Comparison of ENCODE assay signal across 8 cellular contexts in the genomic region with DNA sequence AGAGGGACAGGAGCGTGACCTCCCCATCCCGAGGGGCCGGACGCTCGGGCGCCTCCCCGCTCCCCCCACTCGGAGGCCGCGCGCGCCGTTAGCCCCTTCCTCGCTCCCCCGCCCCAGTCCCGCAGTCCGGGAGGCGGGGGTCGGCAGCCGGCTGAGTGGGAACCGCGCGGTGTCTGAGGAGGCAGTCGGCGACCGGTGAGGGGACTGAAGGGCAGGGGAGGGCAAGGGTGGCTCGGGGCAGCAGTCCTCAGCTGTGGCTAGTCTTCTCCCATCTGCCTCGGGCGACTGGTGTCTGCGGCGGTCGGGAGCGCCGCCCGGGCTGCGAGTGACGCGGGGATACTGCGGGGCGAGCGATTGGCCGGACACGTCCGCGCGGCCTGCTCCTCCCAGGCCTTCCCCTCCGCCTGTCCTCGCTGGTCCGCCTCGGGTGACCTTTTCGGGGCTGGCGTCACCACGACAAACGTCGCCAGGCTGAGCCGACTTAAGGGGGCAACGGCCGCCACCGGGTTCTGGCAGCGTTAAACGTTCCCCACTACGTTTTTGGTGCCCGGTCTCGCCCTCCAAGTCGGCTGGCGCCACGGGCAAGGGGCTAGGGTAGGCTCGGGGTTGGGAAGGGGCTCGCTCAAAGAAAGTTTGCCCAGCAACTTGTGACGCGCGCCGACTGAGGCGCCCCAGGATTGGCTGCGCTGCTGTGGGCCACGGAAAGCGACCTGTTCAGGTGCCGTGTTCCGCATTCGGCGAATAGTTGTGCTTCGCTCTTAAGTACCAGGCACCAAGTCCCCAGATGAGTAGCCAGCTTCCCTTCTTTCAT. TPM values are rescaled to one million over a fixed set of nuclear protein-coding genes. Genes with fewer than 3 reads are reported as not detected.
DNase-seq lines count a peak whose midpoint lies in the region; ATAC-seq and TF ChIP-seq lines count a peak whose summit lies in the region.

No MANE protein-coding gene starts in this region.

- H3K4me3 ChIP-seq in lower leg skin (ENCODE audit: low read depth, poor library complexity, severe bottlenecking) = peak overlapping the region; percentile 76

- peak; percentile 69 to 98 (median 94) for DNase-seq in C1 segment of cervical spinal cord (lab: John Stamatoyannopoulos, UW)
- peak; percentile 71 for DNase-seq in GM19240 (ENCODE audit: insufficient read length, low spot score)
- DNase-seq in NCI-H524 treated with DMSO at 0.1 percent for 48 hours (lab: John Stamatoyannopoulos, UW) = peak; percentile 31
- DNase-seq in activated CD4-positive, alpha-beta T cell treated with anti-CD3 and anti-CD28 coated beads, Interleukin-2, amount 50 U/mL, for 4 hours = peak; percentile 83
- DNase-seq in dermis microvascular lymphatic vessel endothelial cell (ENCODE audit: low read depth in 2 of 2) = peak; percentile 79 to 91
- peak; percentile 88 to 97 for DNase-seq in lower leg skin (ENCODE audit: low spot score in 2 of 2)
- peak; percentile 76 to 77 for DNase-seq in stimulated activated CD4-positive, alpha-beta T cell treated with anti-CD3 and anti-CD28 coated beads, Interleukin-4, amount 100 ng/mL, for 48 hours (ENCODE audit: low read depth in 2 of 2)

- no peak for TF ChIP-seq POLR2A in lower leg skin (IDR thresholded peaks at IDR 0.05)

- peak; percentile 48 for ATAC-seq in HG03442 (IDR thresholded peaks at IDR 0.05; ENCODE audit: unreplicated experiment)

- 0% methylated on average over 34 to 43 of the region's 82 CpGs for WGBS in lower leg skin, 2 donors

- intact Hi-C loops in lower leg skin (cut with DNase I; ENCODE audit: low total_unique reads) = no loop called here

- no peak for TF ChIP-seq CTCF in lower leg skin (IDR thresholded peaks at IDR 0.05)

RNA-seq across cellular contexts. Expression of gene ZNF672, which starts 0.5 kb away (rescaled TPM):
- total RNA-seq in dermis microvascular lymphatic vessel endothelial cell (15.9 and 22.9 TPM in 2 replicates), lower leg skin (10 to 100 TPM; 34.7 to 50.4 (median 42.6) TPM)

RNA-seq across cellular contexts. Expression of gene SH3BP5L, which starts 12.8 kb away (rescaled TPM):
- total RNA-seq in dermis microvascular lymphatic vessel endothelial cell (17.6 and 24.8 TPM in 2 replicates), lower leg skin (10 to 100 TPM; 31.4 to 45.4 (median 33.9) TPM)

RNA-seq across cellular contexts. Expression of gene ZNF692, which starts 20.3 kb away (rescaled TPM):
- 5.0 and 6.6 TPM in 2 replicates for total RNA-seq in dermis microvascular lymphatic vessel endothelial cell
- total RNA-seq in lower leg skin = 10 to 100 TPM; 46.3 to 90.2 (median 65.2) TPM

Comparison
In these comparisons a context has a peak if more than half of its experiments do, and no peak if none do; other contexts are left out.
1. Peak in every context shown above with its lines: DNase-seq, ATAC-seq and H3K4me3 ChIP-seq.
2. DNase-seq: peak in every context shown above with its lines; median percentile 94 in C1 segment of cervical spinal cord; 92 in lower leg skin; 85 in dermis microvascular lymphatic vessel endothelial cell; 83 in activated CD4-positive, alpha-beta T cell treated with anti-CD3 and anti-CD28 coated beads, Interleukin-2, amount 50 U/mL, for 4 hours; 76 in stimulated activated CD4-positive, alpha-beta T cell treated with anti-CD3 and anti-CD28 coated beads, Interleukin-4, amount 100 ng/mL, for 48 hours; 71 in GM19240; 31 in NCI-H524 treated with DMSO at 0.1 percent for 48 hours.